ENCODE assay signal across 23 cellular contexts in the genomic region with DNA sequence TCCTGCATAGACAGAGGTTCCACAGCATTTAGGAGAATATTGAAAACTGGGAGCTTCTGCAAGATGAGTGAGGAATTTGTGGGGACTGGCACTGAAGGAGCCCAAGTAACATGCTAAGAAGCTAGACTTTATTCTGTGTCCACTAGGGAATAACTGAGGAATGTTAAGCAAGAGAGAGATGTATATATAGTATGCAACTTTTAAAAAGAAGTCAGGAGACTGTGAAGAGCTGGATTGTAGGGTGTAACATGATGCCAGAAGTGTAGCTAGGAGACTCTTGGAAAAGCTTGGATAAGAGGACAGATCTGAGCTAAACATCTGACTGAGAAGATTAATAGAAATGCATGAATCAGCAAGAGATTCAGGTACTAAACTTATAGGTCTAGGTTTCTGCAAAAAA.
A peak's percentile ranks its signal among the peaks of the same experiment; 100 is the strongest.
DNase-seq lines count a peak whose midpoint lies in the region; ATAC-seq and TF ChIP-seq lines count a peak whose summit lies in the region.
"Had no signal": no experiment of that assay in that cellular context is flagged by ENCODE, and none has a peak within 500 bp of the region (broad histone marks: within the 10 kb centered on the region; RNA-seq: fewer than 3 reads in every experiment).

No MANE protein-coding gene starts in this region.

- ATAC-seq in T-helper 17 cell (no peak), HG02759 (IDR thresholded peaks at IDR 0.05; ENCODE audit: unreplicated experiment) (no peak), GM18519 (IDR thresholded peaks at IDR 0.05; ENCODE audit: low FRiP score, unreplicated experiment) (no peak)
- ATAC-seq: activated naive CD8-positive, alpha-beta T cell treated with anti-CD3 and anti-CD28 coated beads, Interleukin-2, amount 50 U/mL, for 24 hours; left colon had no signal

- H3K4me1 Mint-ChIP-seq in T-helper 17 cell: no peaks in the 10 kb centered on the region
- H3K4me1 Mint-ChIP-seq: activated naive CD8-positive, alpha-beta T cell treated with anti-CD3 and anti-CD28 coated beads, Interleukin-2, amount 50 U/mL, for 24 hours had no signal

- H3K27ac Mint-ChIP-seq in T-helper 17 cell: no peak overlapping the region
- H3K27ac Mint-ChIP-seq: activated naive CD8-positive, alpha-beta T cell treated with anti-CD3 and anti-CD28 coated beads, Interleukin-2, amount 50 U/mL, for 24 hours had no signal

- H3K4me3 ChIP-seq in astrocyte of the spinal cord (ENCODE audit: low read depth, low read length): no peak overlapping the region
- no peak overlapping the region for H3K4me3 ChIP-seq in fibroblast of villous mesenchyme (ENCODE audit: low read depth, low read length)
- H3K4me3 ChIP-seq: spleen, stomach had no signal

- no peak overlapping the region for H3K4me3 Mint-ChIP-seq in T-helper 17 cell
- H3K4me3 Mint-ChIP-seq: activated naive CD8-positive, alpha-beta T cell treated with anti-CD3 and anti-CD28 coated beads, Interleukin-2, amount 50 U/mL, for 24 hours had no signal

- DNase-seq in HCEC 1CT (peak; percentile 48), astrocyte of the spinal cord (ENCODE audit: low read depth, low spot score) (peak; percentile 36), fibroblast of villous mesenchyme (ENCODE audit: low read depth) (peak; percentile 52), NAMALWA (ENCODE audit: low spot score) (no peak), T-helper 17 cell (no peak)
- DNase-seq: activated effector memory CD4-positive, alpha-beta T cell treated with anti-CD3 and anti-CD28 coated beads, Interleukin-2, amount 50 U/mL, for 16 hours; activated naive CD8-positive, alpha-beta T cell treated with anti-CD3 and anti-CD28 coated beads, Interleukin-2, amount 50 U/mL, for 24 hours; glutamatergic neuron; KBM-7; left colon; NCI-H187; NCI-H2227 treated with DMSO at 0.1 percent for 48 hours; NCI-H82; OCI-M1; SHP77; spleen; stimulated activated CD4-positive, alpha-beta T cell treated with anti-CD3 and anti-CD28 coated beads, Interleukin-4, amount 100 ng/mL, for 24 hours; stomach; T-helper 2 cell; trophoblast cell; WERI-Rb-1 had no signal

- TF ChIP-seq CTCF in astrocyte of the spinal cord (IDR thresholded peaks at IDR 0.05; ENCODE audit: low read depth, low read length): no peak
- TF ChIP-seq CTCF in fibroblast of villous mesenchyme (IDR thresholded peaks at IDR 0.05; ENCODE audit: insufficient read depth, low read depth, low read length): no peak

- H3K9me3 ChIP-seq in T-helper 17 cell (ENCODE audit: control insufficient read depth, low read length, poor library complexity, severe bottlenecking): no peaks in the 10 kb centered on the region
- H3K9me3 ChIP-seq: stomach had no signal

- no peaks in the 10 kb centered on the region for H3K27me3 Mint-ChIP-seq in T-helper 17 cell
- H3K27me3 Mint-ChIP-seq: activated naive CD8-positive, alpha-beta T cell treated with anti-CD3 and anti-CD28 coated beads, Interleukin-2, amount 50 U/mL, for 24 hours had no signal

- in situ Hi-C loops in astrocyte of the spinal cord (cut with HindIII; ENCODE audit: low sequenced_read_pairs): no loop called here

- no peaks in the 10 kb centered on the region for H3K36me3 Mint-ChIP-seq in T-helper 17 cell (ENCODE audit: low read depth)

Comparison
In these comparisons a context has a peak if more than half of its experiments do, and no peak if none do; other contexts are left out.
1. DNase-seq: peak in HCEC 1CT (single experiment), astrocyte of the spinal cord (single experiment) and fibroblast of villous mesenchyme (single experiment); none in NAMALWA (single experiment) and T-helper 17 cell (0 of 3).